Comparison of ENCODE assay signal across 14 cellular contexts in genomic region chr9:113851860-113852259, GRCh38.
"Had no signal": no experiment of that assay in that cellular context is flagged by ENCODE, and none has a peak within 500 bp of the region (broad histone marks: within the 10 kb centered on the region; RNA-seq: fewer than 3 reads in every experiment).

No MANE protein-coding gene starts in this region.

- H3K9me3 ChIP-seq: colonic mucosa, gastrocnemius medialis had no signal

- H3K4me1 ChIP-seq: colonic mucosa, gastrocnemius medialis, sigmoid colon had no signal

- H3K4me3 Mint-ChIP-seq: activated CD4-positive, alpha-beta memory T cell treated with anti-CD3 and anti-CD28 coated beads, Interleukin-2, amount 10 ng/mL, durations not matched to agents 7 days and 5 days; activated T-cell treated with anti-CD3 and anti-CD28 coated beads, Interleukin-2, amount 50 U/mL, for 72 hours; stimulated activated naive CD8-positive, alpha-beta T cell treated with anti-CD3 and anti-CD28 coated beads, Interleukin-15, Interleukin-2, amounts not matched to agents 100 ng/mL and 50 ng/mL, for 24 hours; T-helper 17 cell had no signal

- H3K4me3 ChIP-seq: colonic mucosa, gastrocnemius medialis, sigmoid colon, thoracic aorta had no signal

- H3K4me1 Mint-ChIP-seq: activated CD4-positive, alpha-beta memory T cell treated with anti-CD3 and anti-CD28 coated beads, Interleukin-2, amount 10 ng/mL, durations not matched to agents 7 days and 5 days; T-helper 17 cell had no signal

- H3K27ac Mint-ChIP-seq: activated CD4-positive, alpha-beta memory T cell treated with anti-CD3 and anti-CD28 coated beads, Interleukin-2, amount 10 ng/mL, durations not matched to agents 7 days and 5 days; activated T-cell treated with anti-CD3 and anti-CD28 coated beads, Interleukin-2, amount 50 U/mL, for 72 hours; stimulated activated naive CD8-positive, alpha-beta T cell treated with anti-CD3 and anti-CD28 coated beads, Interleukin-15, Interleukin-2, amounts not matched to agents 100 ng/mL and 50 ng/mL, for 24 hours; T-helper 17 cell had no signal

- DNase-seq: activated CD4-positive, alpha-beta memory T cell treated with anti-CD3 and anti-CD28 coated beads, Interleukin-2, amount 10 ng/mL, durations not matched to agents 7 days and 5 days; activated CD4-positive, alpha-beta T cell treated with anti-CD3 and anti-CD28 coated beads for 1 hour; activated T-cell treated with anti-CD3 and anti-CD28 coated beads, Interleukin-2, amount 50 U/mL, for 72 hours; caudate nucleus; colonic mucosa; effector CD4-positive, alpha-beta T cell; gastrocnemius medialis; kidney; left ventricle myocardium superior; sigmoid colon; stimulated activated CD4-positive, alpha-beta T cell treated with anti-CD3 and anti-CD28 coated beads, Interleukin-12 subunit alpha, Interleukin-12 subunit beta, amount 100 ng/mL, for 4 hours; T-helper 17 cell had no signal

- H3K27ac ChIP-seq: colonic mucosa, gastrocnemius medialis, sigmoid colon, thoracic aorta had no signal

- ATAC-seq: gastrocnemius medialis, left ventricle myocardium superior, T-helper 17 cell had no signal

- H3K27me3 ChIP-seq: colonic mucosa, gastrocnemius medialis, sigmoid colon had no signal

- H3K36me3 ChIP-seq: colonic mucosa, gastrocnemius medialis, sigmoid colon, thoracic aorta had no signal
